23 cellular contexts compared by ENCODE assay signal in the genomic region with DNA sequence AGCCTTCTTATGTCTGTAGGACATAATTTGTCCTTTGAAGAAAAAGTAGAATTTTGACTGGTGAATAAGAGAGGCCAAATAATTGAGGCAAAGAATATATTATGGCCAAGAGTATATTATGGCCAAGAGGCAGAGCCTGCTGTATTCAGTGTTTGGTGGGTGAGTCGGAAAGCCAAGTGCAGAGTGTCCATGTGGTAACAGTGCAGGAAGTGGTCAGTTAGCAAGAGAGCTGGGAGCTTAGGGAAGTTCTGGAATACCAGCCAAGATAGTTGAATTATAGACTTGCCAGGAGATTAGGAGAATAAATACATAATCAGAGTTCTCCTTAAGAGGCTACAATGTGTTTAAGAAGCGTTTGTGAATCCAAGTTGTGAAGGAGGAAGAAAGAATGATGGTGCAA.
DNase-seq lines count a peak whose midpoint lies in the region; ATAC-seq and TF ChIP-seq lines count a peak whose summit lies in the region.
"Had no signal": no experiment of that assay in that cellular context is flagged by ENCODE, and none has a peak within 500 bp of the region (broad histone marks: within the 10 kb centered on the region; RNA-seq: fewer than 3 reads in every experiment).

No MANE protein-coding gene starts in this region.

- in situ Hi-C loops in astrocyte of the cerebellum (cut with HindIII; ENCODE audit: low sequenced_read_pairs) = no loop called here

- peak; percentile 71 for ATAC-seq in left ventricle myocardium superior
- ATAC-seq: naive thymus-derived CD8-positive, alpha-beta T cell; stimulated activated naive CD8-positive, alpha-beta T cell treated with anti-CD3 and anti-CD28 coated beads, Interleukin-15, amount 100 ng/mL, for 72 hours had no signal

- H3K4me3 ChIP-seq in AG10803 (ENCODE audit: low read length) = no peak overlapping the region
- H3K4me3 ChIP-seq in astrocyte of the cerebellum (ENCODE audit: low read depth, low read length) = no peak overlapping the region

- intact Hi-C loops in left ventricle myocardium superior (cut with micrococcal nuclease) = no loop called here

- no peak for TF ChIP-seq CTCF in AG10803 (conservative IDR thresholded peaks at IDR 0.05; ENCODE audit: low read length)
- TF ChIP-seq CTCF in astrocyte of the cerebellum (IDR thresholded peaks at IDR 0.05; ENCODE audit: low read depth, low read length, missing control alignments) = no peak

- DNase-seq in AG10803 (ENCODE audit: low read depth) (peak; percentile 72), HCEC 1CT (peak; percentile 64), astrocyte of the cerebellum (ENCODE audit: low read depth) (peak; percentile 5), left ventricle myocardium superior (no peak), activated gamma-delta T cell treated with Interleukin-2 at 50 U/mL for 16 hours (no peak), ureter (ENCODE audit: low spot score) (no peak), Ammon's horn (ENCODE audit: low spot score) (no peak)
- DNase-seq in stimulated activated CD4-positive, alpha-beta T cell treated with anti-CD3 and anti-CD28 coated beads, Interleukin-2, amount 100 ng/mL, for 48 hours = no peak
- DNase-seq: activated naive CD4-positive, alpha-beta T cell; activated T-cell treated with anti-CD3 and anti-CD28 coated beads, Interleukin-2, amount 50 U/mL, for 24 hours; anterior cingulate cortex; CD4-positive, alpha-beta T cell; kidney glomerular epithelial cell; naive thymus-derived CD8-positive, alpha-beta T cell; NCI-H1092; NCI-H1930; NCI-H345; NCI-H82; retina; SHP77 treated with DMSO at 0.1 percent for 48 hours; stimulated activated CD4-positive, alpha-beta T cell treated with anti-CD3 and anti-CD28 coated beads, Interleukin-12 subunit alpha, Interleukin-12 subunit beta, amount 100 ng/mL, for 4 hours; stimulated activated naive CD8-positive, alpha-beta T cell treated with anti-CD3 and anti-CD28 coated beads, Interleukin-15, amount 100 ng/mL, for 72 hours; trophoblast cell had no signal

Comparison
In these comparisons a context has a peak if more than half of its experiments do, and no peak if none do; other contexts are left out.
1. DNase-seq: peak in AG10803 (single experiment), HCEC 1CT (single experiment) and astrocyte of the cerebellum (single experiment); none in left ventricle myocardium superior (single experiment), activated gamma-delta T cell treated with Interleukin-2 at 50 U/mL for 16 hours (single experiment), ureter (single experiment), Ammon's horn (single experiment) and stimulated activated CD4-positive, alpha-beta T cell treated with anti-CD3 and anti-CD28 coated beads, Interleukin-2, amount 100 ng/mL, for 48 hours (0 of 2).